11 cellular contexts compared by ENCODE assay signal in genomic region chrX:97399400-97399799, GRCh38.
A peak's percentile ranks its signal among the peaks of the same experiment; 100 is the strongest.
DNase-seq lines count a peak whose midpoint lies in the region; ATAC-seq, FAIRE-seq and TF ChIP-seq lines count a peak whose summit lies in the region.
"Had no signal": no experiment of that assay in that cellular context is flagged by ENCODE, and none has a peak within 500 bp of the region (broad histone marks: within the 10 kb centered on the region; RNA-seq: fewer than 3 reads in every experiment).

No MANE protein-coding gene starts in this region.

- no peak overlapping the region for H3K4me2 ChIP-seq in GM12878 (ENCODE audit: control insufficient read depth, insufficient read depth)

- peak; percentile 36 for ATAC-seq in GM18873 (IDR thresholded peaks at IDR 0.05; ENCODE audit: low FRiP score, unreplicated experiment)
- ATAC-seq in HG03280 (IDR thresholded peaks at IDR 0.05; ENCODE audit: unreplicated experiment): peak; percentile 42
- ATAC-seq in GM12878: peak; percentile 63
- ATAC-seq in left ventricle myocardium superior: no peak
- ATAC-seq in upper lobe of left lung (ENCODE audit: low FRiP score in 2 of 2): no peak
- no peak for ATAC-seq in Right ventricle myocardium inferior
- ATAC-seq: upper lobe of right lung had no signal

- H3K27me3 ChIP-seq in GM12878 (replicated peaks in 1 of 2; ENCODE audit: control insufficient read depth in 2 of 2, insufficient read depth in 2 of 2, low read length in 1 of 2) (no peaks in the 10 kb centered on the region), upper lobe of left lung (no peaks in the 10 kb centered on the region)
- H3K27me3 ChIP-seq: Peyer's patch, upper lobe of right lung had no signal

- intact Hi-C loops in GM12878 (cut with micrococcal nuclease; ENCODE audit: unreplicated experiment) (loop anchor here (5.0 kb wide), 1 partner anchor 288 kb away; no protein-coding TSS in a partner anchor), left ventricle myocardium superior (cut with micrococcal nuclease) (no loop called here), Right ventricle myocardium inferior (cut with DNase I) (no loop called here)

- peaks cover 23% of the 10 kb centered on the region for H3K4me1 ChIP-seq in GM12878 (ENCODE audit: control insufficient read depth, insufficient read depth, low read length)
- H3K4me1 ChIP-seq in upper lobe of left lung: no peaks in the 10 kb centered on the region
- H3K4me1 ChIP-seq: parathyroid adenoma, Peyer's patch, upper lobe of right lung had no signal

- BruUV-seq in GM12878 (replicated peaks; lab: Mats Ljungman, UMichigan): no TSS peak

- H2AFZ ChIP-seq in GM12878 (ENCODE audit: control insufficient read depth, low read depth, low read length): no peak overlapping the region
- H2AFZ ChIP-seq: parathyroid adenoma had no signal

- SMC1A ChIA-PET in GM12878 (lab: Charles Lee; ENCODE audit: uncharacterized antibody, unreplicated experiment): no interaction called here

- POLR2A ChIA-PET in GM12878 (lab: Charles Lee): no interaction called here

- no peak overlapping the region for H3K9ac ChIP-seq in GM12878 (ENCODE audit: control insufficient read depth, insufficient read depth, low read length)
- H3K9ac ChIP-seq: parathyroid adenoma had no signal

- no peaks in the 10 kb centered on the region for H3K79me2 ChIP-seq in GM12878 (ENCODE audit: control insufficient read depth, insufficient read depth, low read length)
- H3K79me2 ChIP-seq: parathyroid adenoma had no signal

- H3K27ac ChIP-seq in GM12878 (ENCODE audit: control insufficient read depth, insufficient read depth): peak overlapping the region; percentile 33; the same call in 1 of the 2 replicates
- no peak overlapping the region for H3K27ac ChIP-seq in upper lobe of left lung
- H3K27ac ChIP-seq: parathyroid adenoma, Peyer's patch, upper lobe of right lung had no signal

- H3K4me3 ChIP-seq in GM12878 (no peak overlapping the region), upper lobe of left lung (no peak overlapping the region)
- H3K4me3 ChIP-seq: Peyer's patch, upper lobe of right lung had no signal

- RAD21 ChIA-PET in GM12878 (lab: Charles Lee; ENCODE audit: unreplicated experiment): no interaction called here

- in situ Hi-C loops in GM12878 (cut with MboI): no loop called here

- no peak for TF ChIP-seq EP300 in GM12878 (IDR thresholded peaks at IDR 0.05; ENCODE audit: borderline replicate concordance in 1 of 2, control insufficient read depth in 1 of 2, low read depth in 2 of 2, low read length in 2 of 2)
- TF ChIP-seq EP300 in upper lobe of left lung (IDR thresholded peaks at IDR 0.05): no peak

- 4% methylated on average over 2 of the region's 2 CpGs for WGBS in GM12878 (ENCODE audit: insufficient coverage, insufficient replicate concordance, low lambda C conversion rate, missing lambda C conversion rate)
- 31 to 47% methylated on average over 2 of the region's 2 CpGs for WGBS in upper lobe of left lung, 2 donors

- DNase-seq in AG08395 (ENCODE audit: low spot score): peak; percentile 5
- peak; percentile 44 for DNase-seq in GM12878 (ENCODE audit: low read depth, low spot score)
- no peak for DNase-seq in left ventricle myocardium superior
- DNase-seq in upper lobe of left lung: no peak
- DNase-seq in mesenteric fat pad (ENCODE audit: low spot score): no peak
- DNase-seq in Right ventricle myocardium inferior (ENCODE audit: missing footprints): no peak
- DNase-seq: Peyer's patch, upper lobe of right lung had no signal

- FAIRE-seq in GM12878 (lab: Jason Lieb, UNC): no peak

- CTCF ChIA-PET in GM12878 (lab: Yijun Ruan, JAX): no interaction called here

- TF ChIP-seq CTCF in GM12878 (IDR thresholded peaks at IDR 0.05 in 2 of 3, conservative IDR thresholded peaks at IDR 0.05 in 1 of 3; ENCODE audit: control insufficient read depth in 2 of 3, extremely low read depth in 1 of 3, insufficient read depth in 1 of 3, low read depth in 3 of 3, low read length in 3 of 3) (no peak), upper lobe of left lung (IDR thresholded peaks at IDR 0.05) (no peak)

- TF ChIP-seq POLR2A in GM12878 (IDR thresholded peaks at IDR 0.05; ENCODE audit: low read depth, low read length) (no peak), upper lobe of left lung (IDR thresholded peaks at IDR 0.05) (no peak)

- no peaks in the 10 kb centered on the region for H4K20me1 ChIP-seq in GM12878 (ENCODE audit: control insufficient read depth, insufficient read depth)

- H3K36me3 ChIP-seq in GM12878 (ENCODE audit: control insufficient read depth in 2 of 2, insufficient read depth in 2 of 2, low read length in 1 of 2): no peaks in the 10 kb centered on the region
- H3K36me3 ChIP-seq in upper lobe of left lung: no peaks in the 10 kb centered on the region
- H3K36me3 ChIP-seq: Peyer's patch, upper lobe of right lung had no signal

- H3K9me3 ChIP-seq in GM12878 (replicated peaks; ENCODE audit: control insufficient read depth, insufficient read depth, low read length) (no peaks in the 10 kb centered on the region), upper lobe of left lung (no peaks in the 10 kb centered on the region)
- H3K9me3 ChIP-seq: Peyer's patch, upper lobe of right lung had no signal

- no peak for TF ChIP-seq RAD21 in GM12878 (IDR thresholded peaks at IDR 0.05; ENCODE audit: insufficient read depth, low read depth, low read length)

TF ChIP-seq in GM12878, 131 proteins besides CTCF, POLR2A, EP300 and RAD21 (continues in another document):
- TF ChIP-seq ETV6 (conservative IDR thresholded peaks at IDR 0.05 in 1 of 2, IDR thresholded peaks at IDR 0.05 in 1 of 2; ENCODE audit: borderline replicate concordance in 1 of 2, low read depth in 1 of 2): no peak
- no peak for TF ChIP-seq RB1 (IDR thresholded peaks at IDR 0.05; ENCODE audit: borderline replicate concordance)
- no peak for TF ChIP-seq LARP7 (IDR thresholded peaks at IDR 0.05)
- TF ChIP-seq NFIC (IDR thresholded peaks at IDR 0.05; ENCODE audit: low read depth, low read length): no peak
- TF ChIP-seq PKNOX1 (IDR thresholded peaks at IDR 0.05): peak; percentile 31; the same call in 1 of the 2 replicates
- no peak for TF ChIP-seq BCL3 (IDR thresholded peaks at IDR 0.05; ENCODE audit: borderline replicate concordance, insufficient read depth, low read depth, low read length, poor library complexity, severe bottlenecking)
- TF ChIP-seq, protein P1, sequence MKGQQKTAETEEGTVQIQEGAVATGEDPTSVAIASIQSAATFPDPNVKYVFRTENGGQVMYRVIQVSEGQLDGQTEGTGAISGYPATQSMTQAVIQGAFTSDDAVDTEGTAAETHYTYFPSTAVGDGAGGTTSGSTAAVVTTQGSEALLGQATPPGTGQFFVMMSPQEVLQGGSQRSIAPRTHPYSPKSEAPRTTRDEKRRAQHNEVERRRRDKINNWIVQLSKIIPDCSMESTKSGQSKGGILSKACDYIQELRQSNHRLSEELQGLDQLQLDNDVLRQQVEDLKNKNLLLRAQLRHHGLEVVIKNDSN (IDR thresholded peaks at IDR 0.05; ENCODE audit: borderline replicate concordance, extremely low read length, insufficient read depth, low read depth, low read length): no peak
- no peak for TF ChIP-seq PRDM15 (CRISPR knock-in tag; IDR thresholded peaks at IDR 0.05)
- no peak for TF ChIP-seq TCF7 (IDR thresholded peaks at IDR 0.05; ENCODE audit: borderline replicate concordance)
- no peak for TF ChIP-seq BMI1 (IDR thresholded peaks at IDR 0.05; ENCODE audit: borderline replicate concordance)
- TF ChIP-seq FOXK2 (IDR thresholded peaks at IDR 0.05): no peak
- TF ChIP-seq CREM (IDR thresholded peaks at IDR 0.05; ENCODE audit: low read depth): 0 out of 2 replicates have a peak, but pooled peaks have one; percentile 19

Comparison
In these comparisons a context has a peak if more than half of its experiments do, and no peak if none do; other contexts are left out.
1. DNase-seq: peak in AG08395 (single experiment) and GM12878 (single experiment); none in left ventricle myocardium superior (single experiment), upper lobe of left lung (0 of 2), mesenteric fat pad (single experiment) and Right ventricle myocardium inferior (single experiment).
2. ATAC-seq: peak in GM18873 (single experiment), HG03280 (single experiment) and GM12878 (single experiment); none in left ventricle myocardium superior (single experiment), upper lobe of left lung (0 of 2) and Right ventricle myocardium inferior (single experiment).